16 cellular contexts compared by ENCODE assay signal in the genomic region with DNA sequence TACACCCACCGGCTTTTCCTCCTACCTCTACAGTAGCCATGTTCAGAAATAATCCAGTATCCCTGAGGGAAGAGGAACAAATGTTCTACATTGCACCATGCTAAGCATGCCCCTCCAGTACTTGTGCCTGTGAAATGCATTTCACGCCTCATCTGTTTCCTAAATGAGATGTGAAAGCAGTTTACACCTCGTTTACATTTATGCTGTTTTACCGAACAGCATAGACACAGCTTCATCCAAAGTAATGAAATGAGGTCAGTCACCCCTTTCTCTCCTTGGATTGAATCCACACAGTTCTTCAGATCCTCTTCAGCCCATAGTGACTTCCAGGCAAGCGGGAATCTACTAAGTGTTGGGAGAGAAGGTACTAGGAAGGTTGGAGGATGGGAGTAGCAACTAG.
A peak's percentile ranks its signal among the peaks of the same experiment; 100 is the strongest.
DNase-seq lines count a peak whose midpoint lies in the region; ATAC-seq lines count a peak whose summit lies in the region.
"Had no signal": no experiment of that assay in that cellular context is flagged by ENCODE, and none has a peak within 500 bp of the region (broad histone marks: within the 10 kb centered on the region; RNA-seq: fewer than 3 reads in every experiment).

No MANE protein-coding gene starts in this region.

- no peaks in the 10 kb centered on the region for H3K9me3 Mint-ChIP-seq in activated CD4-positive, alpha-beta T cell treated with anti-CD3 and anti-CD28 coated beads, Interleukin-2, amount 10 ng/mL, durations not matched to agents 7 days and 5 days
- H3K9me3 Mint-ChIP-seq in stimulated activated effector memory CD8-positive, alpha-beta T cell treated with anti-CD3 and anti-CD28 coated beads, Interleukin-12 subunit alpha, Interleukin-12 subunit beta, amount 100 ng/mL, for 72 hours: peaks cover 4% of the 10 kb centered on the region
- H3K9me3 Mint-ChIP-seq: CD4-positive, alpha-beta T cell had no signal

- no peak overlapping the region for H3K27ac Mint-ChIP-seq in activated CD4-positive, alpha-beta T cell treated with anti-CD3 and anti-CD28 coated beads, Interleukin-2, amount 10 ng/mL, durations not matched to agents 7 days and 5 days
- no peak overlapping the region for H3K27ac Mint-ChIP-seq in stimulated activated effector memory CD8-positive, alpha-beta T cell treated with anti-CD3 and anti-CD28 coated beads, Interleukin-12 subunit alpha, Interleukin-12 subunit beta, amount 100 ng/mL, for 72 hours
- H3K27ac Mint-ChIP-seq: CD4-positive, alpha-beta T cell; T-helper 17 cell had no signal

- H3K27me3 Mint-ChIP-seq in activated CD4-positive, alpha-beta T cell treated with anti-CD3 and anti-CD28 coated beads, Interleukin-2, amount 10 ng/mL, durations not matched to agents 7 days and 5 days: no peaks in the 10 kb centered on the region
- H3K27me3 Mint-ChIP-seq: CD4-positive, alpha-beta T cell; T-helper 17 cell had no signal

- DNase-seq in DMS79 (lab: John Stamatoyannopoulos, UW) (peak; percentile 16), NCI-H345 treated with DMSO at 0.1 percent for 48 hours (lab: John Stamatoyannopoulos, UW; ENCODE audit: unreplicated experiment) (peak; percentile 85), left kidney (ENCODE audit: low read depth, low spot score) (peak; percentile 48), HPDE6-E6E7 (ENCODE audit: extremely low spot score) (no peak)
- DNase-seq in activated CD4-positive, alpha-beta T cell treated with anti-CD3 and anti-CD28 coated beads, Interleukin-2, amount 10 ng/mL, durations not matched to agents 7 days and 5 days: no peak
- no peak for DNase-seq in stimulated activated effector memory CD8-positive, alpha-beta T cell treated with anti-CD3 and anti-CD28 coated beads, Interleukin-12 subunit alpha, Interleukin-12 subunit beta, amount 100 ng/mL, for 72 hours (ENCODE audit: low spot score in 2 of 2)
- DNase-seq in activated naive CD4-positive, alpha-beta T cell treated with anti-CD3 and anti-CD28 coated beads, Interleukin-2, amount 50 U/mL, for 16 hours: no peak
- DNase-seq: CD4-positive, alpha-beta T cell; DND-41; KG1; NCI-H1092 treated with DMSO at 0.1 percent for 48 hours; NCI-H1694; NCI-H526 treated with DMSO at 0.1 percent for 48 hours; PC-9; T-helper 17 cell had no signal

- POLR2A ChIA-PET in activated CD4-positive, alpha-beta T cell treated with anti-CD3 and anti-CD28 coated beads, Interleukin-2, amount 10 ng/mL, durations not matched to agents 7 days and 5 days (lab: Charles Lee): no interaction called here

- ATAC-seq in GM19468 (IDR thresholded peaks at IDR 0.05; ENCODE audit: extremely low read depth, unreplicated experiment): peak; percentile 49
- no peak for ATAC-seq in stimulated activated effector memory CD8-positive, alpha-beta T cell treated with anti-CD3 and anti-CD28 coated beads, Interleukin-12 subunit alpha, Interleukin-12 subunit beta, amount 100 ng/mL, for 72 hours
- ATAC-seq: T-helper 17 cell had no signal

- no peaks in the 10 kb centered on the region for H3K4me1 Mint-ChIP-seq in activated CD4-positive, alpha-beta T cell treated with anti-CD3 and anti-CD28 coated beads, Interleukin-2, amount 10 ng/mL, durations not matched to agents 7 days and 5 days
- H3K4me1 Mint-ChIP-seq in stimulated activated effector memory CD8-positive, alpha-beta T cell treated with anti-CD3 and anti-CD28 coated beads, Interleukin-12 subunit alpha, Interleukin-12 subunit beta, amount 100 ng/mL, for 72 hours: no peaks in the 10 kb centered on the region
- H3K4me1 Mint-ChIP-seq: T-helper 17 cell had no signal

- CTCF ChIA-PET in activated CD4-positive, alpha-beta T cell treated with anti-CD3 and anti-CD28 coated beads, Interleukin-2, amount 10 ng/mL, durations not matched to agents 7 days and 5 days (lab: Charles Lee): no interaction called here

- H3K36me3 Mint-ChIP-seq in activated CD4-positive, alpha-beta T cell treated with anti-CD3 and anti-CD28 coated beads, Interleukin-2, amount 10 ng/mL, durations not matched to agents 7 days and 5 days (ENCODE audit: low read depth): no peaks in the 10 kb centered on the region
- H3K36me3 Mint-ChIP-seq in stimulated activated effector memory CD8-positive, alpha-beta T cell treated with anti-CD3 and anti-CD28 coated beads, Interleukin-12 subunit alpha, Interleukin-12 subunit beta, amount 100 ng/mL, for 72 hours: no peaks in the 10 kb centered on the region

- H3K4me3 Mint-ChIP-seq in activated CD4-positive, alpha-beta T cell treated with anti-CD3 and anti-CD28 coated beads, Interleukin-2, amount 10 ng/mL, durations not matched to agents 7 days and 5 days: no peak overlapping the region
- H3K4me3 Mint-ChIP-seq in stimulated activated effector memory CD8-positive, alpha-beta T cell treated with anti-CD3 and anti-CD28 coated beads, Interleukin-12 subunit alpha, Interleukin-12 subunit beta, amount 100 ng/mL, for 72 hours: no peak overlapping the region
- H3K4me3 Mint-ChIP-seq: CD4-positive, alpha-beta T cell; T-helper 17 cell had no signal

Comparison
In these comparisons a context has a peak if more than half of its experiments do, and no peak if none do; other contexts are left out.
1. DNase-seq: peak in DMS79 (single experiment), NCI-H345 treated with DMSO at 0.1 percent for 48 hours (single experiment) and left kidney (single experiment); none in HPDE6-E6E7 (single experiment), activated CD4-positive, alpha-beta T cell treated with anti-CD3 and anti-CD28 coated beads, Interleukin-2, amount 10 ng/mL, durations not matched to agents 7 days and 5 days (single experiment), stimulated activated effector memory CD8-positive, alpha-beta T cell treated with anti-CD3 and anti-CD28 coated beads, Interleukin-12 subunit alpha, Interleukin-12 subunit beta, amount 100 ng/mL, for 72 hours (0 of 2) and activated naive CD4-positive, alpha-beta T cell treated with anti-CD3 and anti-CD28 coated beads, Interleukin-2, amount 50 U/mL, for 16 hours (single experiment).